ENCODE assay signal across 1 cellular context in the genomic region with DNA sequence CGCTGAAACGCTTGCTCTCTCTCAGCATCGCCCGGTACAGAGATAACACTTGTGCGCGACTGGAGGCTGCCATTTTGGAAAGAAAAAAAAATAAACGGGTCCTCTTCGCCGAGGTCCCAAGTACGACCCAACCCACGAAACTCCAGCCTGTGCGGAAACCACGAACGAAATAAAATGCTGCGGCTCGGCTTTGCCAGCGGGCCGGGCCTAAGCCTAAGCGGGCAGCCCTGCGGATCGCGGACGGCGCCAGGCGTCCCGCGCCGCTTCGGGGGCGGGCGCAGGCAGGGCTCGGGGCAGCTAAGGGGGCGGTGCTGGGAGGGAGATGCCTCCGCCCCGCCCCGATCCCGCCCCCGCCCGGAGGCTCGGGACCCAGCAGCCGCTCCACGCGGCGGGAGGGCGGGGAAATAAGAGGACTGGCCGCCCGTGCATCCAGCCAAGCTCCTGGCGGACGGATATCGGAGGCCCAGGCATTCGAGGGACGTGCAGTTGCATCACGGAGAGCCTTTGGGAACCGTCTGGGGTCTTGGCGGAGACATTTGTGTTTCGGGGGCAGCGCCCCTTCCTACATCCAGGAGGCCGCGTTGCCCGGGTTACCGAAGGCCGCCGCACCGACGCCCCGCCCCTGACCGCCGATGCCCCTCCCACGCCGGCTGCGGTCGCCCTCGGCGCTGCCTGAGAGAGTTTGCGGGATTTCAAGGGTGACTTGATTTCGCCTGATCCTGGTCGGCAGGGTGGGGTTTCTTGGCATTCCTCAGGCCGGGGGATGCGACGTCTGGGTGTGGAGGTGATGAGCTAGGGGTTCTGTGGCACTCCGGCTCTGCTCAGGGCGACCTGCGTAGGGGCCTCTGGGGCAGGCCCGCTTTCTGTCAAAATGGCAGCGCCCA.
TF ChIP-seq lines count a peak whose summit lies in the region.

A gene (plus strand): TSS at position 853 of the 884 bp plus-strand sequence.
A gene (minus strand): TSS at position 290 of the 884 bp plus-strand sequence. CDS start 217 bp downstream, at position 73.

TF ChIP-seq in HepG2, 621 proteins besides CTCF, POLR2A, EP300 and RAD21 (continued from another document and continues in another):
- TF ChIP-seq, protein P1, sequence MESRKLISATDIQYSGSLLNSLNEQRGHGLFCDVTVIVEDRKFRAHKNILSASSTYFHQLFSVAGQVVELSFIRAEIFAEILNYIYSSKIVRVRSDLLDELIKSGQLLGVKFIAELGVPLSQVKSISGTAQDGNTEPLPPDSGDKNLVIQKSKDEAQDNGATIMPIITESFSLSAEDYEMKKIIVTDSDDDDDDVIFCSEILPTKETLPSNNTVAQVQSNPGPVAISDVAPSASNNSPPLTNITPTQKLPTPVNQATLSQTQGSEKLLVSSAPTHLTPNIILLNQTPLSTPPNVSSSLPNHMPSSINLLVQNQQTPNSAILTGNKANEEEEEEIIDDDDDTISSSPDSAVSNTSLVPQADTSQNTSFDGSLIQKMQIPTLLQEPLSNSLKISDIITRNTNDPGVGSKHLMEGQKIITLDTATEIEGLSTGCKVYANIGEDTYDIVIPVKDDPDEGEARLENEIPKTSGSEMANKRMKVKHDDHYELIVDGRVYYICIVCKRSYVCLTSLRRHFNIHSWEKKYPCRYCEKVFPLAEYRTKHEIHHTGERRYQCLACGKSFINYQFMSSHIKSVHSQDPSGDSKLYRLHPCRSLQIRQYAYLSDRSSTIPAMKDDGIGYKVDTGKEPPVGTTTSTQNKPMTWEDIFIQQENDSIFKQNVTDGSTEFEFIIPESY (CRISPR knock-in tag; IDR thresholded peaks at IDR 0.05), result no peak
- TF ChIP-seq, protein P2, sequence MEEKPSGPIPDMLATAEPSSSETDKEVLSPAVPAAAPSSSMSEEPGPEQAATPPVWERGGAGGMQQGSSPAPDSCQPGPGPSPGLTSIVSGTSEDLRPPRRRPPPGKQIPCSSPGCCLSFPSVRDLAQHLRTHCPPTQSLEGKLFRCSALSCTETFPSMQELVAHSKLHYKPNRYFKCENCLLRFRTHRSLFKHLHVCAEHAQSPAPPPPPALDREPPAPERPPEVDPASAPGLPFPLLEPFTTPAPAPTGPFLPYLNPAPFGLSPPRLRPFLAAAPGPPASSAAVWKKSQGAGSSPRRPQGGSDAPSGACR (CRISPR knock-in tag; IDR thresholded peaks at IDR 0.05), result no peak
- TF ChIP-seq ZNF282 (IDR thresholded peaks at IDR 0.05; ENCODE audit: partially characterized antibody), result no peak
- TF ChIP-seq, protein P3, sequence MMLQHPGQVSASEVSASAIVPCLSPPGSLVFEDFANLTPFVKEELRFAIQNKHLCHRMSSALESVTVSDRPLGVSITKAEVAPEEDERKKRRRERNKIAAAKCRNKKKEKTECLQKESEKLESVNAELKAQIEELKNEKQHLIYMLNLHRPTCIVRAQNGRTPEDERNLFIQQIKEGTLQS (CRISPR knock-in tag; IDR thresholded peaks at IDR 0.05), result no peak; the same call in 1 of the 2 replicates
- TF ChIP-seq FOSL2 (CRISPR knock-in tag; IDR thresholded peaks at IDR 0.05), result no peak; the same call in 1 of the 2 replicates
- TF ChIP-seq ZNF431 (CRISPR knock-in tag; IDR thresholded peaks at IDR 0.05; ENCODE audit: borderline replicate concordance, low read depth), result peak; percentile 6; the same call in 1 of the 2 replicates
- TF ChIP-seq, protein P4, sequence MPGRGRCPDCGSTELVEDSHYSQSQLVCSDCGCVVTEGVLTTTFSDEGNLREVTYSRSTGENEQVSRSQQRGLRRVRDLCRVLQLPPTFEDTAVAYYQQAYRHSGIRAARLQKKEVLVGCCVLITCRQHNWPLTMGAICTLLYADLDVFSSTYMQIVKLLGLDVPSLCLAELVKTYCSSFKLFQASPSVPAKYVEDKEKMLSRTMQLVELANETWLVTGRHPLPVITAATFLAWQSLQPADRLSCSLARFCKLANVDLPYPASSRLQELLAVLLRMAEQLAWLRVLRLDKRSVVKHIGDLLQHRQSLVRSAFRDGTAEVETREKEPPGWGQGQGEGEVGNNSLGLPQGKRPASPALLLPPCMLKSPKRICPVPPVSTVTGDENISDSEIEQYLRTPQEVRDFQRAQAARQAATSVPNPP (CRISPR knock-in tag; IDR thresholded peaks at IDR 0.05), result no peak; the same call in 1 of the 2 replicates
- TF ChIP-seq, protein P5, sequence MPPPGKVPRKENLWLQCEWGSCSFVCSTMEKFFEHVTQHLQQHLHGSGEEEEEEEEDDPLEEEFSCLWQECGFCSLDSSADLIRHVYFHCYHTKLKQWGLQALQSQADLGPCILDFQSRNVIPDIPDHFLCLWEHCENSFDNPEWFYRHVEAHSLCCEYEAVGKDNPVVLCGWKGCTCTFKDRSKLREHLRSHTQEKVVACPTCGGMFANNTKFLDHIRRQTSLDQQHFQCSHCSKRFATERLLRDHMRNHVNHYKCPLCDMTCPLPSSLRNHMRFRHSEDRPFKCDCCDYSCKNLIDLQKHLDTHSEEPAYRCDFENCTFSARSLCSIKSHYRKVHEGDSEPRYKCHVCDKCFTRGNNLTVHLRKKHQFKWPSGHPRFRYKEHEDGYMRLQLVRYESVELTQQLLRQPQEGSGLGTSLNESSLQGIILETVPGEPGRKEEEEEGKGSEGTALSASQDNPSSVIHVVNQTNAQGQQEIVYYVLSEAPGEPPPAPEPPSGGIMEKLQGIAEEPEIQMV (CRISPR knock-in tag; IDR thresholded peaks at IDR 0.05; ENCODE audit: low read depth), result peak; percentile 61; the same call in 1 of the 2 replicates
- no peak for TF ChIP-seq ZNF713 (CRISPR knock-in tag; IDR thresholded peaks at IDR 0.05)
- no peak for TF ChIP-seq EHMT2 (IDR thresholded peaks at IDR 0.05; ENCODE audit: borderline replicate concordance, low read depth, low read length)
- TF ChIP-seq ZNF558 (CRISPR knock-in tag; IDR thresholded peaks at IDR 0.05; ENCODE audit: borderline replicate concordance), result peak; percentile 70; the same call in 1 of the 2 replicates
- TF ChIP-seq YEATS2 (CRISPR knock-in tag; IDR thresholded peaks at IDR 0.05; ENCODE audit: borderline replicate concordance), result peak; percentile 74
- TF ChIP-seq SIX1 (CRISPR knock-in tag; IDR thresholded peaks at IDR 0.05; ENCODE audit: borderline replicate concordance), result no peak
- TF ChIP-seq FIP1L1 (IDR thresholded peaks at IDR 0.05; ENCODE audit: borderline replicate concordance, insufficient read depth, low read depth, low read length), result 0 out of 2 replicates have a peak, but pooled peaks have one; percentile 80
- peak; percentile 85; the same call in 1 of the 2 replicates for TF ChIP-seq ZNF709 (CRISPR knock-in tag; IDR thresholded peaks at IDR 0.05)
- TF ChIP-seq, protein P6, sequence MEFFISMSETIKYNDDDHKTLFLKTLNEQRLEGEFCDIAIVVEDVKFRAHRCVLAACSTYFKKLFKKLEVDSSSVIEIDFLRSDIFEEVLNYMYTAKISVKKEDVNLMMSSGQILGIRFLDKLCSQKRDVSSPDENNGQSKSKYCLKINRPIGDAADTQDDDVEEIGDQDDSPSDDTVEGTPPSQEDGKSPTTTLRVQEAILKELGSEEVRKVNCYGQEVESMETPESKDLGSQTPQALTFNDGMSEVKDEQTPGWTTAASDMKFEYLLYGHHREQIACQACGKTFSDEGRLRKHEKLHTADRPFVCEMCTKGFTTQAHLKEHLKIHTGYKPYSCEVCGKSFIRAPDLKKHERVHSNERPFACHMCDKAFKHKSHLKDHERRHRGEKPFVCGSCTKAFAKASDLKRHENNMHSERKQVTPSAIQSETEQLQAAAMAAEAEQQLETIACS (CRISPR knock-in tag; IDR thresholded peaks at IDR 0.05), result peak; percentile 38; the same call in 1 of the 2 replicates
- peak; percentile 85 for TF ChIP-seq ZNF883 (CRISPR knock-in tag; IDR thresholded peaks at IDR 0.05; ENCODE audit: not compliant biosample characterization)
- TF ChIP-seq, protein P7, sequence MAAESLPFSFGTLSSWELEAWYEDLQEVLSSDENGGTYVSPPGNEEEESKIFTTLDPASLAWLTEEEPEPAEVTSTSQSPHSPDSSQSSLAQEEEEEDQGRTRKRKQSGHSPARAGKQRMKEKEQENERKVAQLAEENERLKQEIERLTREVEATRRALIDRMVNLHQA (CRISPR knock-in tag; IDR thresholded peaks at IDR 0.05), result no peak
- TF ChIP-seq FOXO1 (CRISPR knock-in tag; IDR thresholded peaks at IDR 0.05), result no peak; the same call in 1 of the 2 replicates
- no peak; the same call in 1 of the 2 replicates for TF ChIP-seq ZSCAN29 (CRISPR knock-in tag; conservative IDR thresholded peaks at IDR 0.05)
- TF ChIP-seq, protein P8, sequence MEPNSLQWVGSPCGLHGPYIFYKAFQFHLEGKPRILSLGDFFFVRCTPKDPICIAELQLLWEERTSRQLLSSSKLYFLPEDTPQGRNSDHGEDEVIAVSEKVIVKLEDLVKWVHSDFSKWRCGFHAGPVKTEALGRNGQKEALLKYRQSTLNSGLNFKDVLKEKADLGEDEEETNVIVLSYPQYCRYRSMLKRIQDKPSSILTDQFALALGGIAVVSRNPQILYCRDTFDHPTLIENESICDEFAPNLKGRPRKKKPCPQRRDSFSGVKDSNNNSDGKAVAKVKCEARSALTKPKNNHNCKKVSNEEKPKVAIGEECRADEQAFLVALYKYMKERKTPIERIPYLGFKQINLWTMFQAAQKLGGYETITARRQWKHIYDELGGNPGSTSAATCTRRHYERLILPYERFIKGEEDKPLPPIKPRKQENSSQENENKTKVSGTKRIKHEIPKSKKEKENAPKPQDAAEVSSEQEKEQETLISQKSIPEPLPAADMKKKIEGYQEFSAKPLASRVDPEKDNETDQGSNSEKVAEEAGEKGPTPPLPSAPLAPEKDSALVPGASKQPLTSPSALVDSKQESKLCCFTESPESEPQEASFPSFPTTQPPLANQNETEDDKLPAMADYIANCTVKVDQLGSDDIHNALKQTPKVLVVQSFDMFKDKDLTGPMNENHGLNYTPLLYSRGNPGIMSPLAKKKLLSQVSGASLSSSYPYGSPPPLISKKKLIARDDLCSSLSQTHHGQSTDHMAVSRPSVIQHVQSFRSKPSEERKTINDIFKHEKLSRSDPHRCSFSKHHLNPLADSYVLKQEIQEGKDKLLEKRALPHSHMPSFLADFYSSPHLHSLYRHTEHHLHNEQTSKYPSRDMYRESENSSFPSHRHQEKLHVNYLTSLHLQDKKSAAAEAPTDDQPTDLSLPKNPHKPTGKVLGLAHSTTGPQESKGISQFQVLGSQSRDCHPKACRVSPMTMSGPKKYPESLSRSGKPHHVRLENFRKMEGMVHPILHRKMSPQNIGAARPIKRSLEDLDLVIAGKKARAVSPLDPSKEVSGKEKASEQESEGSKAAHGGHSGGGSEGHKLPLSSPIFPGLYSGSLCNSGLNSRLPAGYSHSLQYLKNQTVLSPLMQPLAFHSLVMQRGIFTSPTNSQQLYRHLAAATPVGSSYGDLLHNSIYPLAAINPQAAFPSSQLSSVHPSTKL (CRISPR knock-in tag; IDR thresholded peaks at IDR 0.05), result peak; percentile 37; the same call in 1 of the 2 replicates
- peak; percentile 94 for TF ChIP-seq HDAC6 (IDR thresholded peaks at IDR 0.05; ENCODE audit: low read depth, low read length)
- TF ChIP-seq ZNF780A (CRISPR knock-in tag; IDR thresholded peaks at IDR 0.05), result no peak
- TF ChIP-seq, protein P9, sequence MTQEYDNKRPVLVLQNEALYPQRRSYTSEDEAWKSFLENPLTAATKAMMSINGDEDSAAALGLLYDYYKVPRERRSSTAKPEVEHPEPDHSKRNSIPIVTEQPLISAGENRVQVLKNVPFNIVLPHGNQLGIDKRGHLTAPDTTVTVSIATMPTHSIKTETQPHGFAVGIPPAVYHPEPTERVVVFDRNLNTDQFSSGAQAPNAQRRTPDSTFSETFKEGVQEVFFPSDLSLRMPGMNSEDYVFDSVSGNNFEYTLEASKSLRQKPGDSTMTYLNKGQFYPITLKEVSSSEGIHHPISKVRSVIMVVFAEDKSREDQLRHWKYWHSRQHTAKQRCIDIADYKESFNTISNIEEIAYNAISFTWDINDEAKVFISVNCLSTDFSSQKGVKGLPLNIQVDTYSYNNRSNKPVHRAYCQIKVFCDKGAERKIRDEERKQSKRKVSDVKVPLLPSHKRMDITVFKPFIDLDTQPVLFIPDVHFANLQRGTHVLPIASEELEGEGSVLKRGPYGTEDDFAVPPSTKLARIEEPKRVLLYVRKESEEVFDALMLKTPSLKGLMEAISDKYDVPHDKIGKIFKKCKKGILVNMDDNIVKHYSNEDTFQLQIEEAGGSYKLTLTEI (CRISPR knock-in tag; conservative IDR thresholded peaks at IDR 0.05), result no peak
- no peak for TF ChIP-seq ZNF260 (CRISPR knock-in tag; IDR thresholded peaks at IDR 0.05; ENCODE audit: borderline replicate concordance, low read depth)
- 0 out of 2 replicates have a peak, but pooled peaks have one; percentile 21 for TF ChIP-seq ZSCAN25 (CRISPR knock-in tag; IDR thresholded peaks at IDR 0.05)
- no peak for TF ChIP-seq ZNF484 (CRISPR knock-in tag; IDR thresholded peaks at IDR 0.05; ENCODE audit: borderline replicate concordance, low read depth)
- peak; percentile 73; the same call in 1 of the 2 replicates for TF ChIP-seq IRX3 (CRISPR knock-in tag; IDR thresholded peaks at IDR 0.05; ENCODE audit: borderline replicate concordance, low read depth)
- TF ChIP-seq, protein P10, sequence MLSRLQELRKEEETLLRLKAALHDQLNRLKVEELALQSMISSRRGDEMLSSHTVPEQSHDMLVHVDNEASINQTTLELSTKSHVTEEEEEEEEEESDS (CRISPR knock-in tag; IDR thresholded peaks at IDR 0.05; ENCODE audit: borderline replicate concordance), result 0 out of 2 replicates have a peak, but pooled peaks have one; percentile 23
- no peak for TF ChIP-seq ZBTB21 (CRISPR knock-in tag; IDR thresholded peaks at IDR 0.05)
- TF ChIP-seq, protein P11, sequence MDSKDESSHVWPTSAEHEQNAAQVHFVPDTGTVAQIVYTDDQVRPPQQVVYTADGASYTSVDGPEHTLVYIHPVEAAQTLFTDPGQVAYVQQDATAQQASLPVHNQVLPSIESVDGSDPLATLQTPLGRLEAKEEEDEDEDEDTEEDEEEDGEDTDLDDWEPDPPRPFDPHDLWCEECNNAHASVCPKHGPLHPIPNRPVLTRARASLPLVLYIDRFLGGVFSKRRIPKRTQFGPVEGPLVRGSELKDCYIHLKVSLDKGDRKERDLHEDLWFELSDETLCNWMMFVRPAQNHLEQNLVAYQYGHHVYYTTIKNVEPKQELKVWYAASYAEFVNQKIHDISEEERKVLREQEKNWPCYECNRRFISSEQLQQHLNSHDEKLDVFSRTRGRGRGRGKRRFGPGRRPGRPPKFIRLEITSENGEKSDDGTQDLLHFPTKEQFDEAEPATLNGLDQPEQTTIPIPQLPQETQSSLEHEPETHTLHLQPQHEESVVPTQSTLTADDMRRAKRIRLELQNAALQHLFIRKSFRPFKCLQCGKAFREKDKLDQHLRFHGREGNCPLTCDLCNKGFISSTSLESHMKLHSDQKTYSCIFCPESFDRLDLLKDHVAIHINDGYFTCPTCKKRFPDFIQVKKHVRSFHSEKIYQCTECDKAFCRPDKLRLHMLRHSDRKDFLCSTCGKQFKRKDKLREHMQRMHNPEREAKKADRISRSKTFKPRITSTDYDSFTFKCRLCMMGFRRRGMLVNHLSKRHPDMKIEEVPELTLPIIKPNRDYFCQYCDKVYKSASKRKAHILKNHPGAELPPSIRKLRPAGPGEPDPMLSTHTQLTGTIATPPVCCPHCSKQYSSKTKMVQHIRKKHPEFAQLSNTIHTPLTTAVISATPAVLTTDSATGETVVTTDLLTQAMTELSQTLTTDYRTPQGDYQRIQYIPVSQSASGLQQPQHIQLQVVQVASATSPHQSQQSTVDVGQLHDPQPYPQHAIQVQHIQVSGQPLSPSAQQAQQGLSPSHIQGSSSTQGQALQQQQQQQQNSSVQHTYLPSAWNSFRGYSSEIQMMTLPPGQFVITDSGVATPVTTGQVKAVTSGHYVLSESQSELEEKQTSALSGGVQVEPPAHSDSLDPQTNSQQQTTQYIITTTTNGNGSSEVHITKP (CRISPR knock-in tag; IDR thresholded peaks at IDR 0.05; ENCODE audit: low read depth), result peak; percentile 52
- TF ChIP-seq ZNF619 (CRISPR knock-in tag; IDR thresholded peaks at IDR 0.05), result peak; percentile 30; the same call in 1 of the 2 replicates
